ENCODE assay signal across 24 cellular contexts in genomic region chr15:95440712-95441111, GRCh38.
A peak's percentile ranks its signal among the peaks of the same experiment; 100 is the strongest.
DNase-seq lines count a peak whose midpoint lies in the region; ATAC-seq and TF ChIP-seq lines count a peak whose summit lies in the region.
"Had no signal": no experiment of that assay in that cellular context is flagged by ENCODE, and none has a peak within 500 bp of the region (broad histone marks: within the 10 kb centered on the region; RNA-seq: fewer than 3 reads in every experiment).

No MANE protein-coding gene starts in this region.

- H3K4me1 ChIP-seq in heart right ventricle, result peaks cover 0 to 30% (median 6%) of the 10 kb centered on the region in 9 donors
- peaks cover 15% of the 10 kb centered on the region for H3K4me1 ChIP-seq in left ventricle myocardium inferior
- H3K4me1 ChIP-seq in gastrocnemius medialis, result peaks cover 0 to 4% of the 10 kb centered on the region in 2 donors
- no peaks in the 10 kb centered on the region for H3K4me1 ChIP-seq in uterus
- H3K4me1 ChIP-seq: prostate gland had no signal

- WGBS in heart right ventricle, 2 donors, result 49 to 52% methylated on average over 6 of the region's 6 CpGs

- peak in 1 of 2 donors; percentile 55 for DNase-seq in heart right ventricle
- no peak for DNase-seq in Right ventricle myocardium inferior (ENCODE audit: missing footprints)
- DNase-seq in left ventricle myocardium inferior, result no peak
- no peak for DNase-seq in gastrocnemius medialis
- DNase-seq in uterus, result peak in 1 of 2 donors; percentile 32
- DNase-seq in SKM-1 treated with dmso at 0.1 percent for 144 hours (lab: John Stamatoyannopoulos, UW; ENCODE audit: unreplicated experiment), result no peak
- DNase-seq in T-helper 9 cell, result no peak
- DNase-seq: activated CD4-positive, alpha-beta T cell treated with anti-CD3 and anti-CD28 coated beads, Interleukin-2, amount 10 ng/mL, durations not matched to agents 7 days and 5 days; activated gamma-delta T cell treated with Interleukin-2 at 50 U/mL for 16 hours; activated T-cell treated with anti-CD3 and anti-CD28 coated beads, Interleukin-2, amount 50 U/mL, for 24 hours; CD8-positive, alpha-beta T cell; DMS153; GOT3; head of caudate nucleus; kidney glomerular epithelial cell; NCI-H1105; NCI-H2029; NCI-H526 treated with DMSO at 0.1 percent for 48 hours; PC-9; SHP77 treated with DMSO at 0.1 percent for 48 hours had no signal

- peak overlapping the region in 9 of 10 donors; percentile 2 to 74 (median 56) for H3K27ac ChIP-seq in heart right ventricle
- peak overlapping the region; percentile 74 for H3K27ac ChIP-seq in left ventricle myocardium inferior (replicated peaks)
- peak overlapping the region; percentile 39 to 53 (median 48) for H3K27ac ChIP-seq in gastrocnemius medialis
- H3K27ac ChIP-seq in uterus, result peak overlapping the region; percentile 22 to 35
- H3K27ac ChIP-seq: neutrophil, PC-9, prostate gland had no signal

- TF ChIP-seq POLR2A in gastrocnemius medialis (IDR thresholded peaks at IDR 0.05) (no peak), uterus (IDR thresholded peaks at IDR 0.05) (no peak)

- intact Hi-C loops in heart right ventricle (cut with DNase I), result no loop called here
- intact Hi-C loops in Right ventricle myocardium inferior (cut with DNase I), result loop anchor here (10.0 kb wide), 1 partner anchor 404 kb away; no protein-coding TSS in a partner anchor
- intact Hi-C loops in left ventricle myocardium inferior (cut with micrococcal nuclease), result no loop called here
- intact Hi-C loops in gastrocnemius medialis (cut with DNase I; ENCODE audit: low total_unique reads), result loop anchor here (10.0 kb wide), 1 partner anchor 904 kb away; no protein-coding TSS in a partner anchor
- intact Hi-C loops in uterus (cut with DNase I; ENCODE audit: low total_unique reads), result no loop called here

- H3K36me3 ChIP-seq in heart right ventricle (no peaks in the 10 kb centered on the region), left ventricle myocardium inferior (no peaks in the 10 kb centered on the region), gastrocnemius medialis (no peaks in the 10 kb centered on the region), uterus (no peaks in the 10 kb centered on the region)
- H3K36me3 ChIP-seq: neutrophil, prostate gland had no signal

- H3K4me3 ChIP-seq in heart right ventricle (no peak overlapping the region), left ventricle myocardium inferior (no peak overlapping the region), gastrocnemius medialis (no peak overlapping the region), uterus (no peak overlapping the region)
- H3K4me3 ChIP-seq: PC-9, prostate gland had no signal

- H3K9me3 ChIP-seq in heart right ventricle, result no peaks in the 10 kb centered on the region
- H3K9me3 ChIP-seq in left ventricle myocardium inferior (replicated peaks), result no peaks in the 10 kb centered on the region
- H3K9me3 ChIP-seq in gastrocnemius medialis, result no peaks in the 10 kb centered on the region
- H3K9me3 ChIP-seq in uterus, result no peaks in the 10 kb centered on the region
- H3K9me3 ChIP-seq: neutrophil, prostate gland had no signal

- ATAC-seq in heart right ventricle (peak in 6 of 8 donors; percentile 35 to 69 (median 49)), Right ventricle myocardium inferior (no peak), gastrocnemius medialis (no peak), HG03439 (IDR thresholded peaks at IDR 0.05; ENCODE audit: unreplicated experiment) (no peak)
- ATAC-seq: CD8-positive, alpha-beta T cell; WTC11 had no signal

- H3K27me3 ChIP-seq in heart right ventricle (no peaks in the 10 kb centered on the region), left ventricle myocardium inferior (ENCODE audit: low read depth) (no peaks in the 10 kb centered on the region), gastrocnemius medialis (no peaks in the 10 kb centered on the region), uterus (no peaks in the 10 kb centered on the region)
- H3K27me3 ChIP-seq: neutrophil had no signal

- no peak for TF ChIP-seq CTCF in heart right ventricle (IDR thresholded peaks at IDR 0.05)
- TF ChIP-seq CTCF in left ventricle myocardium inferior (IDR thresholded peaks at IDR 0.05; ENCODE audit: borderline replicate concordance), result no peak
- TF ChIP-seq CTCF in gastrocnemius medialis (IDR thresholded peaks at IDR 0.05 in 4 of 5, conservative IDR thresholded peaks at IDR 0.05 in 1 of 5), result no peak
- TF ChIP-seq CTCF in uterus (IDR thresholded peaks at IDR 0.05), result no peak

- in situ Hi-C loops in gastrocnemius medialis (cut with MboI; ENCODE audit: low sequenced_read_pairs in 4 of 4), result no loop called here

Comparison
In these comparisons a context has a peak if more than half of its experiments do, and no peak if none do; other contexts are left out.
1. ATAC-seq: peak in heart right ventricle (6 of 8); none in Right ventricle myocardium inferior (single experiment), gastrocnemius medialis (0 of 2) and HG03439 (single experiment).
2. intact Hi-C loops: an anchor here in Right ventricle myocardium inferior (10.0 kb wide) and gastrocnemius medialis (10.0 kb wide); none called in heart right ventricle, left ventricle myocardium inferior and uterus.
3. Peak in every context shown above with its lines, with median percentiles within 50 percentile points of each other: H3K27ac ChIP-seq.